Comparison of ENCODE assay signal across 8 cellular contexts in the genomic region with DNA sequence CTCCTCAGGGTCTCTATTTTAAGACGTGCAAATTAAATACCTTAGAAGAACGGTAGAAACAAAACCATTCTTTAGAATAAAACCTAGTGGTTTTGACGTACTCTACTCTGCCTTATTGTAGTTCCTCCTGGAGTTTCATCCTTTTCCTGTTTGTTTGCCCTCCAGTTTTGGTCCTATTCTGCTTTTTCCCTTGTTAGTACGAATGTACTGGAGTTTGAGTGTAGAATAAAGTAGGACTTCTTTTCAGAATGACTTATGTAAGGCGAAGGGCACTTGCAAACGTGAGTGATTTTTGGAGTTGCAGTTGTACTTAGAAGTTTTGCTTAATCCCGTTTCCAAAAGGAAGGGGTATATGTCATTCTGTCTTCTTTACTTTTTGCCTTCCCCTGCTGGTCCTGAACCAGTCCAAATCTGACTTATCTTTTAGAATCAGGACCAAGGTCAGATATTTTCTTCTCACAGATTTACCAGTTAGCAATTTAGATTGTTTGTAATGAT. TPM values are rescaled to one million over a fixed set of nuclear protein-coding genes. Genes with fewer than 3 reads are reported as not detected.
A peak's percentile ranks its signal among the peaks of the same experiment; 100 is the strongest.
DNase-seq lines count a peak whose midpoint lies in the region; ATAC-seq and TF ChIP-seq lines count a peak whose summit lies in the region.

No MANE protein-coding gene starts in this region.

- no peaks in the 10 kb centered on the region for H3K9me3 ChIP-seq in ES-I3 (ENCODE audit: control insufficient read depth, insufficient read depth, low read length)
- H3K9me3 ChIP-seq in esophagus squamous epithelium: no peaks in the 10 kb centered on the region

- no peaks in the 10 kb centered on the region for H3K36me3 Mint-ChIP-seq in progenitor cell of endocrine pancreas (ENCODE audit: insufficient read depth)

- 6 to 14% methylated on average over 7 of the region's 7 CpGs for WGBS in esophagus squamous epithelium, 2 donors

- intact Hi-C loops in esophagus squamous epithelium (cut with DNase I): loop anchor here (5.0 kb wide), 1 partner anchor 164 kb away; a partner anchor contains a TSS

- peaks cover 2% of the 10 kb centered on the region for H3K27me3 Mint-ChIP-seq in progenitor cell of endocrine pancreas

- no peak for TF ChIP-seq CTCF in esophagus squamous epithelium (IDR thresholded peaks at IDR 0.05)
- no peak for TF ChIP-seq CTCF in progenitor cell of endocrine pancreas (IDR thresholded peaks at IDR 0.05; ENCODE audit: unreplicated experiment)

- no peaks in the 10 kb centered on the region for H3K36me3 ChIP-seq in ES-I3 (ENCODE audit: insufficient read depth, low read length)
- no peaks in the 10 kb centered on the region for H3K36me3 ChIP-seq in esophagus squamous epithelium

- peak overlapping the region; percentile 84; the same call in 1 of the 2 replicates for H3K9ac ChIP-seq in ES-I3 (ENCODE audit: low read depth, low read length)

- ATAC-seq in HG02970 (IDR thresholded peaks at IDR 0.05; ENCODE audit: low FRiP score, unreplicated experiment) (no peak), HG03520 (IDR thresholded peaks at IDR 0.05; ENCODE audit: unreplicated experiment) (no peak), GM19455 (IDR thresholded peaks at IDR 0.05; ENCODE audit: unreplicated experiment) (no peak)

- TF ChIP-seq POLR2A in esophagus squamous epithelium (IDR thresholded peaks at IDR 0.05): no peak

- H3K27me3 ChIP-seq in esophagus squamous epithelium: no peaks in the 10 kb centered on the region

- DNase-seq in RKO (ENCODE audit: low spot score): peak; percentile 23
- no peak for DNase-seq in esophagus squamous epithelium (lab: John Stamatoyannopoulos, UW)
- no peak for DNase-seq in progenitor cell of endocrine pancreas (ENCODE audit: low spot score, unreplicated experiment)
- no peak for DNase-seq in activated effector memory CD4-positive, alpha-beta T cell treated with anti-CD3 and anti-CD28 coated beads, Interleukin-2, amount 50 U/mL, for 16 hours

- peaks cover 10% of the 10 kb centered on the region; the same call in 1 of the 2 replicates for H3K4me1 ChIP-seq in ES-I3 (ENCODE audit: insufficient read depth, low read length)
- H3K4me1 ChIP-seq in esophagus squamous epithelium: peaks cover 11 to 48% (median 15%) of the 10 kb centered on the region in 3 donors

- peak overlapping the region; percentile 95 for H3K27ac Mint-ChIP-seq in progenitor cell of endocrine pancreas

- no peaks in the 10 kb centered on the region for H3K9me3 Mint-ChIP-seq in progenitor cell of endocrine pancreas (ENCODE audit: low read depth)

- H3K4me1 Mint-ChIP-seq in progenitor cell of endocrine pancreas (ENCODE audit: low read depth): peaks cover 24% of the 10 kb centered on the region

- peak overlapping the region; percentile 90 to 98 (median 94) for H3K27ac ChIP-seq in esophagus squamous epithelium

- peak overlapping the region; percentile 61 to 92 (median 81) for H3K4me3 ChIP-seq in esophagus squamous epithelium

- peak overlapping the region; percentile 89 for H3K4me3 Mint-ChIP-seq in progenitor cell of endocrine pancreas (ENCODE audit: low read depth)

RNA-seq across cellular contexts. Expression of a gene that starts 1.4 kb away (rescaled TPM):
- total RNA-seq in esophagus squamous epithelium (10 to 100 TPM in 1 of 4 donors, 1 to 10 TPM in 3; 6.1 to 24.3 (median 9.5) TPM), progenitor cell of endocrine pancreas (43.0 and 43.7 TPM in 2 replicates)
